ENCODE assay signal across 16 cellular contexts in the genomic region with DNA sequence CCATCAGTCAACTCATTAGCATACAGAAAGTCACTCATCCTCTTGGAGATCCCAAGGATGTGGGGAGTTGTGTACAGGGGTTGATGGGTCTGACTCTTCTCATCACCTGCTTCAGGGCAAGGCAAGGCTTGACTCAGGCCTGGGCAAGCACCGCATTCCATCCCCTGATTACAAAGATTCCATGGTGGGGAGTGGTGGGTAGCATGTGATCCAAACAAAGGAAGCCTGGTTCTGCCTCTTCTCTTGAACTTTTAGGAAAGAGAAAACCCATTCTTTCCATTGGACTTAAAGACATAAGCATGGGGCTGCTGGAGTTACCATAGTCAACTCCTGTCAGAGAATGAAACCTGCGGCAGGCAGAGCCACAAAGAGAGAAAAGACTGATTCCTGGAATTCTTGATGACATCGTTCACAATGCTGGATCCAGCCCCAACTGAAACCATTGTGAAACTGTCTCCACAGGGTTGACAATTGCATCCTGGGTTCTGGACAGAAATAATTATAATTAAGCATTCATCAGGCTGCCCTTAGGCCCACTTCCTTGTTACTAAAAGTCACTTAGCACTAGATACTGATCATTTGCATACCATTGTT.
A peak's percentile ranks its signal among the peaks of the same experiment; 100 is the strongest.
DNase-seq lines count a peak whose midpoint lies in the region; TF ChIP-seq lines count a peak whose summit lies in the region.
"Had no signal": no experiment of that assay in that cellular context is flagged by ENCODE, and none has a peak within 500 bp of the region (broad histone marks: within the 10 kb centered on the region; RNA-seq: fewer than 3 reads in every experiment).

No MANE protein-coding gene starts in this region.

- H3K27ac ChIP-seq in breast epithelium, result peak overlapping the region; percentile 8 to 21
- peak overlapping the region; percentile 75 for H3K27ac ChIP-seq in mesodermal cell (ENCODE audit: low read depth, low read length, severe bottlenecking)
- H3K27ac ChIP-seq: heart left ventricle, left lung had no signal

- no peaks in the 10 kb centered on the region for H3K36me3 Mint-ChIP-seq in nephron progenitor cell (ENCODE audit: low read depth)
- H3K36me3 Mint-ChIP-seq: activated naive CD8-positive, alpha-beta T cell treated with anti-CD3 and anti-CD28 coated beads for 36 hours; natural killer cell treated with Interleukin-12 subunit alpha and Interleukin-12 subunit beta and Interleukin-15 and Interleukin-18, amount 100 ng/mL, for 72 hours had no signal

- no peak overlapping the region for H3K27ac Mint-ChIP-seq in nephron progenitor cell
- H3K27ac Mint-ChIP-seq: activated naive CD8-positive, alpha-beta T cell treated with anti-CD3 and anti-CD28 coated beads for 36 hours; natural killer cell treated with Interleukin-12 subunit alpha and Interleukin-12 subunit beta and Interleukin-15 and Interleukin-18, amount 100 ng/mL, for 72 hours had no signal

- peaks cover 5% of the 10 kb centered on the region for H3K9me3 Mint-ChIP-seq in nephron progenitor cell
- H3K9me3 Mint-ChIP-seq: activated naive CD8-positive, alpha-beta T cell treated with anti-CD3 and anti-CD28 coated beads for 36 hours; natural killer cell treated with Interleukin-12 subunit alpha and Interleukin-12 subunit beta and Interleukin-15 and Interleukin-18, amount 100 ng/mL, for 72 hours had no signal

- H3K9me3 ChIP-seq in breast epithelium (no peaks in the 10 kb centered on the region), mesodermal cell (ENCODE audit: control insufficient read depth, low read length) (no peaks in the 10 kb centered on the region)
- H3K9me3 ChIP-seq: heart left ventricle, left lung had no signal

- H3K4me3 ChIP-seq in breast epithelium, result no peak overlapping the region
- no peak overlapping the region for H3K4me3 ChIP-seq in mesodermal cell (ENCODE audit: extremely low read depth, insufficient read depth, low read length, poor library complexity, severe bottlenecking)
- H3K4me3 ChIP-seq: heart left ventricle, left lung had no signal

- peak; percentile 38 for DNase-seq in AG08395 (ENCODE audit: low spot score)
- DNase-seq in HT1080 (ENCODE audit: low read depth), result peak; percentile 9
- DNase-seq in breast epithelium (ENCODE audit: low spot score in 2 of 2), result peak in 1 of 2 donors; percentile 55
- DNase-seq in DMS153 treated with DMSO at 0.1 percent for 48 hours (lab: John Stamatoyannopoulos, UW; ENCODE audit: unreplicated experiment), result no peak
- DNase-seq in DMS53 treated with DMSO at 0.1 percent for 48 hours (lab: John Stamatoyannopoulos, UW; ENCODE audit: unreplicated experiment), result no peak
- no peak for DNase-seq in nephron progenitor cell
- DNase-seq in iPS-NIHi11 (ENCODE audit: low spot score), result no peak
- DNase-seq: activated naive CD8-positive, alpha-beta T cell treated with anti-CD3 and anti-CD28 coated beads for 36 hours; COR-L47; heart left ventricle; left lung; NCI-H2081; retina; RPMI8226 had no signal

- no peak overlapping the region for H3K4me3 Mint-ChIP-seq in nephron progenitor cell
- H3K4me3 Mint-ChIP-seq: activated naive CD8-positive, alpha-beta T cell treated with anti-CD3 and anti-CD28 coated beads for 36 hours; natural killer cell treated with Interleukin-12 subunit alpha and Interleukin-12 subunit beta and Interleukin-15 and Interleukin-18, amount 100 ng/mL, for 72 hours had no signal

- peaks cover 0 to 16% of the 10 kb centered on the region in 2 donors for H3K27me3 ChIP-seq in breast epithelium

- TF ChIP-seq CTCF in breast epithelium (IDR thresholded peaks at IDR 0.05), result no peak
- TF ChIP-seq CTCF in nephron progenitor cell (IDR thresholded peaks at IDR 0.05), result no peak

- no peaks in the 10 kb centered on the region for H3K4me1 ChIP-seq in breast epithelium
- H3K4me1 ChIP-seq in mesodermal cell (ENCODE audit: control insufficient read depth, insufficient read depth, low read length, poor library complexity, severe bottlenecking), result peaks cover 11% of the 10 kb centered on the region
- H3K4me1 ChIP-seq: heart left ventricle, left lung had no signal

- H3K27me3 Mint-ChIP-seq in nephron progenitor cell (ENCODE audit: low read depth, poor library complexity), result peaks cover 11% of the 10 kb centered on the region

- H3K4me1 Mint-ChIP-seq in nephron progenitor cell, result peaks cover 19% of the 10 kb centered on the region
- H3K4me1 Mint-ChIP-seq: activated naive CD8-positive, alpha-beta T cell treated with anti-CD3 and anti-CD28 coated beads for 36 hours had no signal

- TF ChIP-seq POLR2A in breast epithelium (IDR thresholded peaks at IDR 0.05), result no peak

- WGBS in mesodermal cell (ENCODE audit: insufficient coverage in 2 of 2), 2 experiments, result 80 to 94% methylated on average over 2 of the region's 3 CpGs

- intact Hi-C loops in breast epithelium (cut with DNase I; ENCODE audit: low total_unique reads), result no loop called here

- no peaks in the 10 kb centered on the region for H3K36me3 ChIP-seq in breast epithelium
- H3K36me3 ChIP-seq in mesodermal cell (ENCODE audit: control insufficient read depth, insufficient read depth, low read length), result no peaks in the 10 kb centered on the region
- H3K36me3 ChIP-seq: heart left ventricle, left lung had no signal

Comparison
In these comparisons a context has a peak if more than half of its experiments do, and no peak if none do; other contexts are left out.
1. DNase-seq: peak in AG08395 (single experiment) and HT1080 (single experiment); none in DMS153 treated with DMSO at 0.1 percent for 48 hours (single experiment), DMS53 treated with DMSO at 0.1 percent for 48 hours (single experiment), nephron progenitor cell (single experiment) and iPS-NIHi11 (single experiment).